In the genomic region with DNA sequence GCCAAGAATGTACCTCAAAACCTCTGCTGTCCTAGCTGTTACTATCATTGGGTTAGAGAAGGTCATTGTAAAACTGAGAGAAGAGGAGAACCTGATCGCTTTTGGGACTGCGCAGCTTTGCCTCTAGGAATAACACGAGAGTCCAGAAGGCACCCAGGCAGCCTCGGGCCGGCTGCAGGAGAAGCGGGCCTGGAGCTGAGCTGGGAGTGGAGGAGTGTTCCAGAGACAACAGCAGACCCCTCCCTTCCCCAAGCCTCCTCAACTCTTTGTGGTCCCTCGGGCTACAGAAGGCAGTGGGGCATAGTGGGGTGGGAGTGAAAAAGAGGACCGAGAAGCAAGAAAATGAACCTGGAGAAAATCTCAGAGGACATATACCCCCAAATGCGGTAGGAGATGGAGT, we compare ENCODE assay signal across 23 cellular contexts. TPM values are rescaled to one million over a fixed set of nuclear protein-coding genes. Genes with fewer than 3 reads are reported as not detected.
DNase-seq lines count a peak whose midpoint lies in the region; ATAC-seq and TF ChIP-seq lines count a peak whose summit lies in the region.
"Had no signal": no experiment of that assay in that cellular context is flagged by ENCODE, and none has a peak within 500 bp of the region (broad histone marks: within the 10 kb centered on the region; RNA-seq: fewer than 3 reads in every experiment).

No MANE protein-coding gene starts in this region.

- peak overlapping the region in 1 of 2 donors; percentile 30 for H3K27ac Mint-ChIP-seq in natural killer cell
- H3K27ac Mint-ChIP-seq in natural killer cell treated with Interleukin-12 subunit alpha and Interleukin-12 subunit beta and Interleukin-15 and Interleukin-18, amount 100 ng/mL, for 72 hours, result peak overlapping the region in 1 of 2 donors; percentile 36
- peak overlapping the region; percentile 63 for H3K27ac Mint-ChIP-seq in progenitor cell of endocrine pancreas
- H3K27ac Mint-ChIP-seq: activated CD4-positive, alpha-beta memory T cell treated with anti-CD3 and anti-CD28 coated beads for 36 hours; activated naive CD4-positive, alpha-beta T cell treated with anti-CD3 and anti-CD28 coated beads, Interleukin-2, amount 50 U/mL, for 24 hours; stimulated activated naive CD8-positive, alpha-beta T cell treated with anti-CD3 and anti-CD28 coated beads, Interleukin-15, amount 100 ng/mL, for 72 hours had no signal

- H3K4me1 Mint-ChIP-seq in natural killer cell, result peaks cover 37 to 50% of the 10 kb centered on the region in 2 donors
- peaks cover 19 to 41% of the 10 kb centered on the region in 2 donors for H3K4me1 Mint-ChIP-seq in natural killer cell treated with Interleukin-12 subunit alpha and Interleukin-12 subunit beta and Interleukin-15 and Interleukin-18, amount 100 ng/mL, for 72 hours (ENCODE audit: low read depth in 2 of 2)
- peaks cover 67% of the 10 kb centered on the region for H3K4me1 Mint-ChIP-seq in progenitor cell of endocrine pancreas (ENCODE audit: low read depth)

- intact Hi-C loops in natural killer cell (cut with micrococcal nuclease), result no loop called here

- H3K4me3 Mint-ChIP-seq in natural killer cell, result peak overlapping the region; percentile 2
- no peak overlapping the region for H3K4me3 Mint-ChIP-seq in natural killer cell treated with Interleukin-12 subunit alpha and Interleukin-12 subunit beta and Interleukin-15 and Interleukin-18, amount 100 ng/mL, for 72 hours
- peak overlapping the region; percentile 38 for H3K4me3 Mint-ChIP-seq in progenitor cell of endocrine pancreas (ENCODE audit: low read depth)
- H3K4me3 Mint-ChIP-seq: activated CD4-positive, alpha-beta memory T cell treated with anti-CD3 and anti-CD28 coated beads for 36 hours; activated naive CD4-positive, alpha-beta T cell treated with anti-CD3 and anti-CD28 coated beads, Interleukin-2, amount 50 U/mL, for 24 hours; stimulated activated naive CD8-positive, alpha-beta T cell treated with anti-CD3 and anti-CD28 coated beads, Interleukin-15, amount 100 ng/mL, for 72 hours had no signal

- peak overlapping the region; percentile 61 for H3K4me3 ChIP-seq in fibroblast of the aortic adventitia (ENCODE audit: low read depth, low read length)
- H3K4me3 ChIP-seq: BLaER1 treated with 17β-estradiol and CSF1 and Interleukin-3, amounts not matched to agents 10 nM and 100 nM; hepatocyte had no signal

- no peak for TF ChIP-seq CTCF in natural killer cell (IDR thresholded peaks at IDR 0.05)
- TF ChIP-seq CTCF in fibroblast of the aortic adventitia (IDR thresholded peaks at IDR 0.05; ENCODE audit: insufficient read depth, low read length), result no peak
- no peak for TF ChIP-seq CTCF in progenitor cell of endocrine pancreas (IDR thresholded peaks at IDR 0.05; ENCODE audit: unreplicated experiment)

- H3K36me3 Mint-ChIP-seq in natural killer cell, result no peaks in the 10 kb centered on the region
- H3K36me3 Mint-ChIP-seq in natural killer cell treated with Interleukin-12 subunit alpha and Interleukin-12 subunit beta and Interleukin-15 and Interleukin-18, amount 100 ng/mL, for 72 hours, result no peaks in the 10 kb centered on the region
- H3K36me3 Mint-ChIP-seq in progenitor cell of endocrine pancreas (ENCODE audit: insufficient read depth), result peaks cover under 1% of the 10 kb centered on the region
- H3K36me3 Mint-ChIP-seq: activated CD4-positive, alpha-beta memory T cell treated with anti-CD3 and anti-CD28 coated beads for 36 hours had no signal

- ATAC-seq in natural killer cell, result no peak
- ATAC-seq in natural killer cell treated with Interleukin-12 subunit alpha and Interleukin-12 subunit beta and Interleukin-15 and Interleukin-18, amount 100 ng/mL, for 72 hours, result no peak
- ATAC-seq: right cardiac atrium; stimulated activated naive CD8-positive, alpha-beta T cell treated with anti-CD3 and anti-CD28 coated beads, Interleukin-15, amount 100 ng/mL, for 72 hours had no signal

- no peak for DNase-seq in natural killer cell
- no peak for DNase-seq in natural killer cell treated with Interleukin-12 subunit alpha and Interleukin-12 subunit beta and Interleukin-15 and Interleukin-18, amount 100 ng/mL, for 72 hours (ENCODE audit: low spot score)
- no peak for DNase-seq in fibroblast of the aortic adventitia (ENCODE audit: low read depth)
- DNase-seq in progenitor cell of endocrine pancreas (ENCODE audit: low spot score, unreplicated experiment), result no peak
- DNase-seq in NCI-H2196 (lab: John Stamatoyannopoulos, UW; ENCODE audit: unreplicated experiment), result no peak
- DNase-seq in GM19238 (ENCODE audit: insufficient read length, low spot score), result no peak
- no peak for DNase-seq in H4 (ENCODE audit: low spot score)
- no peak for DNase-seq in effector CD8-positive, alpha-beta T cell (lab: John Stamatoyannopoulos, UW)
- DNase-seq: activated CD4-positive, alpha-beta memory T cell treated with anti-CD3 and anti-CD28 coated beads for 36 hours; activated T-cell treated with anti-CD3 and anti-CD28 coated beads, Interleukin-2, amount 50 U/mL, for 1 hour; DMS 273 treated with DMSO at 0.1 percent for 48 hours; GDM1; NCI-H1092; NCI-H2081 treated with DMSO at 0.1 percent for 48 hours; NCI-H526 treated with DMSO at 0.1 percent for 48 hours; nucleus accumbens; right cardiac atrium; SHP77 treated with DMSO at 0.1 percent for 48 hours; stimulated activated naive CD8-positive, alpha-beta T cell treated with anti-CD3 and anti-CD28 coated beads, Interleukin-15, amount 100 ng/mL, for 72 hours; T-helper 1 cell had no signal

- peaks cover 0 to 17% of the 10 kb centered on the region in 2 donors for H3K27me3 Mint-ChIP-seq in natural killer cell (ENCODE audit: low read depth in 2 of 2)
- H3K27me3 Mint-ChIP-seq in natural killer cell treated with Interleukin-12 subunit alpha and Interleukin-12 subunit beta and Interleukin-15 and Interleukin-18, amount 100 ng/mL, for 72 hours, result peaks cover 0 to 4% of the 10 kb centered on the region in 2 donors
- peaks cover 88% of the 10 kb centered on the region for H3K27me3 Mint-ChIP-seq in progenitor cell of endocrine pancreas

- H3K9me3 Mint-ChIP-seq in natural killer cell (no peaks in the 10 kb centered on the region), progenitor cell of endocrine pancreas (ENCODE audit: low read depth) (no peaks in the 10 kb centered on the region)
- no peaks in the 10 kb centered on the region for H3K9me3 Mint-ChIP-seq in natural killer cell treated with Interleukin-12 subunit alpha and Interleukin-12 subunit beta and Interleukin-15 and Interleukin-18, amount 100 ng/mL, for 72 hours
- H3K9me3 Mint-ChIP-seq: activated CD4-positive, alpha-beta memory T cell treated with anti-CD3 and anti-CD28 coated beads for 36 hours; activated naive CD4-positive, alpha-beta T cell treated with anti-CD3 and anti-CD28 coated beads, Interleukin-2, amount 50 U/mL, for 24 hours; stimulated activated naive CD8-positive, alpha-beta T cell treated with anti-CD3 and anti-CD28 coated beads, Interleukin-15, amount 100 ng/mL, for 72 hours had no signal

RNA-seq across cellular contexts. Expression of a gene that starts 13.1 kb away (rescaled TPM):
- total RNA-seq in natural killer cell (10 to 100 TPM; 21.6 to 30.5 (median 24.7) TPM), fibroblast of the aortic adventitia (ENCODE audit: low replicate concordance) (1.5 and 9.0 TPM in 2 replicates), progenitor cell of endocrine pancreas (15.2 and 19.8 TPM in 2 replicates)
- 10 to 100 TPM; 20.8 to 30.0 TPM for total RNA-seq in natural killer cell treated with Interleukin-12 subunit alpha and Interleukin-12 subunit beta and Interleukin-15 and Interleukin-18, amount 100 ng/mL, for 72 hours
- total RNA-seq in H4 (2014; rRNA removed; shearing (Covaris generic)), result 5.3 and 11.1 TPM in 2 replicates

RNA-seq across cellular contexts. Expression of a gene that starts 20.1 kb away (rescaled TPM):
- 1 to 10 TPM; 3.5 to 6.7 (median 5.7) TPM for total RNA-seq in natural killer cell
- total RNA-seq in natural killer cell treated with Interleukin-12 subunit alpha and Interleukin-12 subunit beta and Interleukin-15 and Interleukin-18, amount 100 ng/mL, for 72 hours, result 1 to 10 TPM; 6.9 to 8.2 TPM
- total RNA-seq in fibroblast of the aortic adventitia (ENCODE audit: low replicate concordance), result 3.8 and 7.0 TPM in 2 replicates
- total RNA-seq in progenitor cell of endocrine pancreas, result 3.4 and 6.0 TPM in 2 replicates
- total RNA-seq in H4 (2014; rRNA removed; shearing (Covaris generic)), result 0.45 TPM in 2 replicates

RNA-seq across cellular contexts. Expression of a gene that starts 27.2 kb away (rescaled TPM):
- not detected for total RNA-seq in natural killer cell
- total RNA-seq in natural killer cell treated with Interleukin-12 subunit alpha and Interleukin-12 subunit beta and Interleukin-15 and Interleukin-18, amount 100 ng/mL, for 72 hours, result not detected
- not detected in 2 replicates for total RNA-seq in fibroblast of the aortic adventitia (ENCODE audit: low replicate concordance)
- total RNA-seq in progenitor cell of endocrine pancreas, result 0.96 and 2.2 TPM in 2 replicates
- not detected in 2 replicates for total RNA-seq in H4 (2014; rRNA removed; shearing (Covaris generic))
- total RNA-seq: activated CD4-positive, alpha-beta memory T cell treated with anti-CD3 and anti-CD28 coated beads for 36 hours; hepatocyte; right cardiac atrium had no signal

RNA-seq across cellular contexts. Expression of a gene that starts 32.0 kb away (rescaled TPM):
- total RNA-seq in natural killer cell (10 to 100 TPM in 2 of 3 donors, 1 to 10 TPM in 1; 7.9 to 15.6 (median 15.3) TPM), fibroblast of the aortic adventitia (ENCODE audit: low replicate concordance) (9.7 and 14.2 TPM in 2 replicates), progenitor cell of endocrine pancreas (19.4 and 32.1 TPM in 2 replicates)
- 10 to 100 TPM in 1 of 2 donors, 1 to 10 TPM in 1; 9.0 to 15.4 TPM for total RNA-seq in natural killer cell treated with Interleukin-12 subunit alpha and Interleukin-12 subunit beta and Interleukin-15 and Interleukin-18, amount 100 ng/mL, for 72 hours
- total RNA-seq in H4 (2014; rRNA removed; shearing (Covaris generic)), result 2.0 and 5.6 TPM in 2 replicates

RNA-seq across cellular contexts. Expression of a gene that starts 35.5 kb away (rescaled TPM):
- total RNA-seq in natural killer cell, result not detected
- total RNA-seq in natural killer cell treated with Interleukin-12 subunit alpha and Interleukin-12 subunit beta and Interleukin-15 and Interleukin-18, amount 100 ng/mL, for 72 hours, result under 1 TPM in 1 of 2 donors, not detected in 1; 0.70 TPM
- total RNA-seq in fibroblast of the aortic adventitia (ENCODE audit: low replicate concordance), result 0.27 and 0.57 TPM in 2 replicates
- 2.1 and 5.6 TPM in 2 replicates for total RNA-seq in progenitor cell of endocrine pancreas
- total RNA-seq in H4 (2014; rRNA removed; shearing (Covaris generic)), result 0.43 TPM in 1 of 2 replicates, not detected in the other
- total RNA-seq: activated CD4-positive, alpha-beta memory T cell treated with anti-CD3 and anti-CD28 coated beads for 36 hours had no signal
